13 cellular contexts compared by ENCODE assay signal in genomic region chr21:45373991-45374816, GRCh38. TPM values are rescaled to one million over a fixed set of nuclear protein-coding genes. Genes with fewer than 3 reads are reported as not detected.
DNase-seq lines count a peak whose midpoint lies in the region; ATAC-seq and TF ChIP-seq lines count a peak whose summit lies in the region.
"Had no signal": no experiment of that assay in that cellular context is flagged by ENCODE, and none has a peak within 500 bp of the region (broad histone marks: within the 10 kb centered on the region; RNA-seq: fewer than 3 reads in every experiment).

No MANE protein-coding gene starts in this region.

- H3K4me1 ChIP-seq in BE2C (no peaks in the 10 kb centered on the region), ovary (ENCODE audit: insufficient read depth) (no peaks in the 10 kb centered on the region)

- ATAC-seq in HG02885 (IDR thresholded peaks at IDR 0.05; ENCODE audit: poor library complexity, unreplicated experiment) (no peak), T-helper 17 cell (no peak)

- H3K36me3 Mint-ChIP-seq in chondrocyte (ENCODE audit: low read depth) (peaks cover 3% of the 10 kb centered on the region), T-helper 17 cell (ENCODE audit: low read depth) (no peaks in the 10 kb centered on the region)

- H3K4me1 Mint-ChIP-seq in chondrocyte (ENCODE audit: low read depth) = peaks cover 20% of the 10 kb centered on the region
- H3K4me1 Mint-ChIP-seq in T-helper 17 cell = peaks cover 3% of the 10 kb centered on the region

- peaks cover 5% of the 10 kb centered on the region for H3K9me3 Mint-ChIP-seq in chondrocyte (ENCODE audit: low read depth)

- WGBS in ovary, 3 donors = 79 to 83% (median 81%) methylated on average over 9 to 15 of the region's 15 CpGs

- no peak for TF ChIP-seq POLR2A in ovary (IDR thresholded peaks at IDR 0.05)

- no peak for TF ChIP-seq EP300 in ovary (IDR thresholded peaks at IDR 0.05)

- H3K4me3 ChIP-seq in BE2C (ENCODE audit: low read depth, low read length) (no peak overlapping the region), ovary (no peak overlapping the region)

- no peaks in the 10 kb centered on the region for H3K36me3 ChIP-seq in BE2C
- no peaks in the 10 kb centered on the region for H3K36me3 ChIP-seq in ovary

- H3K9me3 ChIP-seq in BE2C = no peaks in the 10 kb centered on the region
- no peaks in the 10 kb centered on the region for H3K9me3 ChIP-seq in ovary
- H3K9me3 ChIP-seq in T-helper 17 cell (ENCODE audit: control insufficient read depth, low read length, poor library complexity, severe bottlenecking) = no peaks in the 10 kb centered on the region

- H3K27me3 ChIP-seq in BE2C = no peaks in the 10 kb centered on the region
- no peaks in the 10 kb centered on the region for H3K27me3 ChIP-seq in ovary

- H3K27ac ChIP-seq in ovary = no peak overlapping the region

- H3K4me3 Mint-ChIP-seq in chondrocyte (ENCODE audit: unreplicated experiment) (no peak overlapping the region), T-helper 17 cell (no peak overlapping the region)

- TF ChIP-seq CTCF in BE2C (IDR thresholded peaks at IDR 0.05; ENCODE audit: low read depth, low read length) (no peak), chondrocyte (IDR thresholded peaks at IDR 0.05) (no peak), ovary (IDR thresholded peaks at IDR 0.05) (no peak)

- peak; percentile 4 for DNase-seq in BE2C
- peak; percentile 87 for DNase-seq in chondrocyte (ENCODE audit: low spot score)
- peak; percentile 43 for DNase-seq in islet precursor cell
- peak in 4 of 5 donors; percentile 26 to 34 (median 30) for DNase-seq in ovary
- DNase-seq in stimulated activated CD4-positive, alpha-beta T cell treated with anti-CD3 and anti-CD28 coated beads, Interleukin-15, amount 100 ng/mL, for 24 hours = no peak
- DNase-seq in T-helper 1 cell = no peak
- DNase-seq in T-helper 17 cell = no peak
- DNase-seq: DMS79, HCEC 1CT, NCI-H1048, NCI-H146, PC-3 had no signal

- H3K27ac Mint-ChIP-seq in chondrocyte (ENCODE audit: unreplicated experiment) = no peak overlapping the region
- no peak overlapping the region for H3K27ac Mint-ChIP-seq in T-helper 17 cell

- H3K27me3 Mint-ChIP-seq in chondrocyte (ENCODE audit: low read depth) = no peaks in the 10 kb centered on the region
- H3K27me3 Mint-ChIP-seq in T-helper 17 cell = peaks cover 26% of the 10 kb centered on the region

- intact Hi-C loops in ovary (cut with DNase I) = no loop called here

RNA-seq across cellular contexts. Expression of gene COL18A1, which starts 30.8 kb away (rescaled TPM):
- polyA plus RNA-seq in BE2C (2012; ENCODE audit: insufficient read depth, insufficient read length, low read depth) = 11.7 TPM
- total RNA-seq in chondrocyte = 322 to 628 TPM (median 616 TPM) in 3 replicates
- total RNA-seq in ovary = 100 to 1,000 TPM; 141 to 353 (median 270) TPM
- polyA plus RNA-seq in ovary = 100 to 1,000 TPM in 1 of 2 donors, 10 to 100 TPM in 1; 11.1 to 201 TPM
- total RNA-seq in T-helper 17 cell = 10 to 100 TPM in 1 of 2 donors, 1 to 10 TPM in 1; 5.4 to 17.1 TPM

Comparison
In these comparisons a context has a peak if more than half of its experiments do, and no peak if none do; other contexts are left out.
1. DNase-seq: peak in BE2C (single experiment), chondrocyte (single experiment), islet precursor cell (single experiment) and ovary (4 of 5); none in stimulated activated CD4-positive, alpha-beta T cell treated with anti-CD3 and anti-CD28 coated beads, Interleukin-15, amount 100 ng/mL, for 24 hours (single experiment), T-helper 1 cell (0 of 5) and T-helper 17 cell (0 of 3).
2. RNA of gene COL18A1, which starts 30.8 kb away (total RNA-seq): 322 to 628 TPM in chondrocyte and 141 to 353 TPM in ovary; 5.4 to 17.1 TPM in T-helper 17 cell; every median in the first group is over 4 times any median in the second.